ENCODE assay signal across 2 cellular contexts in the genomic region with DNA sequence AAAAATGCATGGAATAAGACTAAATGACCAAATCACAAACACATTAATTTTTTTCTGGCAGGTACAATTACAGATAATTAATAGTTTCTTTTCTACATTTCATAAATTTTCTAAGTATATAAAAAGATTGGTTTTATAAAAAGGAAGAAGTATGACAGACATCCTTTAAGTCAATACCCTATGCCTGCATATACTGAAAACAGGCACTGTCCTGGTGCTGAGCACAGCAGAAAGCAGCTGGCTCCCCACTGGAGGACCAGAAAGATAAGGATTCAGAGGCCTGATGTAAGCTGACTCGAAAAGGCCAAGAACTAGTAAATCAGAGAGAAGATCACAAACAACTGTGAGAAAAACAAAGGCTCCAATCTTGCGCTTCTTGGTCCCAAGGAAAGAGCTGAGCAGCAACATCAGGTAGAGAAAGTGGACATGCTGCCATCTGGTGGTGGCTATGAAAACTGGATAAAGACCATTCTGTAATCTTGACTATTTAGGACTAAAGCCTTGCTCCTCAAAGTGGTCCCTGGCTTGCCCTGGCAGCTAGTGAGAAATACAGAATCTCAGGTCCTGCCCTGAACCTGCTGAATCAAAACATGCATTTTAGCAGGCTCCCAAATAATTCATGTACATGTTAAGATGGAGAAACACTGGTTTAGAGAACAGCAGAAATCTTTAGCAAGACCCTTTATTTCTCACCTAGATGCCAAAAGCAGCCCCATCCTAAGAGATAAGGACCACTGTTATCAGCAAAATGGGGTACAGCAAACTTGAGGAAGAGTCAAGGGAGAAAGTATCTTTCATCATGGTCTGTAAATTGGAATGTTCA.
TF ChIP-seq lines count a peak whose summit lies in the region.

No MANE protein-coding gene starts in this region.

TF ChIP-seq in GM23338, 12 proteins besides CTCF, POLR2A, EP300 and RAD21 (continued from another document):
- TF ChIP-seq ZNF462 (CRISPR knock-in tag; IDR thresholded peaks at IDR 0.05) (no peak), STAT1 (IDR thresholded peaks at IDR 0.05; ENCODE audit: unreplicated experiment) (no peak), ZNF114 (CRISPR knock-in tag; IDR thresholded peaks at IDR 0.05) (no peak), POLR2AphosphoS5 (IDR thresholded peaks at IDR 0.05; ENCODE audit: low read depth) (no peak), EZH2phosphoT487 (IDR thresholded peaks at IDR 0.05; ENCODE audit: unreplicated experiment) (no peak), ETS1 (IDR thresholded peaks at IDR 0.05) (no peak), EZH2 (IDR thresholded peaks at IDR 0.05; ENCODE audit: low read depth, unreplicated experiment) (no peak), JUNB (IDR thresholded peaks at IDR 0.05; ENCODE audit: unreplicated experiment) (no peak)
TF ChIP-seq in GM23338: peak in this region for 0.

TF ChIP-seq in SK-N-SH, 30 proteins besides CTCF, POLR2A, EP300 and RAD21 (continued from another document):
- TF ChIP-seq IRF3 (IDR thresholded peaks at IDR 0.05; ENCODE audit: low read depth, low read length) = no peak
- no peak for TF ChIP-seq FOSL2 (IDR thresholded peaks at IDR 0.05; ENCODE audit: borderline replicate concordance, low read depth)
- TF ChIP-seq RFX5 (IDR thresholded peaks at IDR 0.05; ENCODE audit: low read length) = no peak
- no peak for TF ChIP-seq NRF1 (IDR thresholded peaks at IDR 0.05; ENCODE audit: low read depth, low read length)
- TF ChIP-seq, protein P1, sequence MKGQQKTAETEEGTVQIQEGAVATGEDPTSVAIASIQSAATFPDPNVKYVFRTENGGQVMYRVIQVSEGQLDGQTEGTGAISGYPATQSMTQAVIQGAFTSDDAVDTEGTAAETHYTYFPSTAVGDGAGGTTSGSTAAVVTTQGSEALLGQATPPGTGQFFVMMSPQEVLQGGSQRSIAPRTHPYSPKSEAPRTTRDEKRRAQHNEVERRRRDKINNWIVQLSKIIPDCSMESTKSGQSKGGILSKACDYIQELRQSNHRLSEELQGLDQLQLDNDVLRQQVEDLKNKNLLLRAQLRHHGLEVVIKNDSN (IDR thresholded peaks at IDR 0.05; ENCODE audit: borderline replicate concordance, low read depth) = no peak
- peak; percentile 41; the same call in 1 of the 2 replicates for TF ChIP-seq RCOR1 (IDR thresholded peaks at IDR 0.05; ENCODE audit: low read length)
- no peak for TF ChIP-seq FOXM1 (IDR thresholded peaks at IDR 0.05; ENCODE audit: low read depth)
- TF ChIP-seq RXRA (IDR thresholded peaks at IDR 0.05; ENCODE audit: borderline replicate concordance, low read depth) = no peak
- TF ChIP-seq SMC3 (IDR thresholded peaks at IDR 0.05; ENCODE audit: low read depth, low read length) = peak; percentile 88
- TF ChIP-seq MEF2A (IDR thresholded peaks at IDR 0.05; ENCODE audit: borderline replicate concordance, low read depth) = no peak
